Comparison of ENCODE assay signal across 10 cellular contexts in genomic region chrX:126165721-126166401, GRCh38. TPM values are rescaled to one million over a fixed set of nuclear protein-coding genes. Genes with fewer than 3 reads are reported as not detected.
DNase-seq lines count a peak whose midpoint lies in the region; ATAC-seq and TF ChIP-seq lines count a peak whose summit lies in the region.
"Had no signal": no experiment of that assay in that cellular context is flagged by ENCODE, and none has a peak within 500 bp of the region (broad histone marks: within the 10 kb centered on the region; RNA-seq: fewer than 3 reads in every experiment).

Gene DCAF12L2, minus strand, starts transcription at chrX:126166289. Its CDS starts 365 bp downstream, at chrX:126165924.

- H3K4me1 ChIP-seq in cardiac muscle cell (ENCODE audit: low read depth) (no peaks in the 10 kb centered on the region), trophoblast cell (ENCODE audit: control insufficient read depth in 1 of 2, insufficient read depth in 2 of 2, low read length in 2 of 2) (peaks cover 0 to 3% of the 10 kb centered on the region in 2 experiments)

- no peaks in the 10 kb centered on the region for H3K79me2 ChIP-seq in trophoblast cell (ENCODE audit: control insufficient read depth, insufficient read depth, low read length, poor library complexity)

- H2AK5ac ChIP-seq in trophoblast cell (ENCODE audit: low read length), result no peak within 1 kb of the TSS

- no peaks in the 10 kb centered on the region for H3K79me1 ChIP-seq in trophoblast cell (ENCODE audit: low read length)

- no peak within 1 kb of the TSS for H4K8ac ChIP-seq in trophoblast cell (ENCODE audit: low read depth, low read length)

- H3K27ac ChIP-seq in cardiac muscle cell (no peak within 1 kb of the TSS), trophoblast cell (ENCODE audit: low read depth, low read length) (no peak within 1 kb of the TSS)
- H3K27ac ChIP-seq: VCaP had no signal

- no peak for TF ChIP-seq CTCF in cardiac muscle cell (IDR thresholded peaks at IDR 0.05; ENCODE audit: low read depth, low read length)

- no peak within 1 kb of the TSS for H2AFZ ChIP-seq in trophoblast cell (ENCODE audit: insufficient read depth, low read length, poor library complexity)

- H3K27me3 ChIP-seq in cardiac muscle cell, result peaks cover 3% of the 10 kb centered on the region
- H3K27me3 ChIP-seq in trophoblast cell (ENCODE audit: insufficient read depth, low read length), result no peaks in the 10 kb centered on the region

- no peak within 1 kb of the TSS for H4K91ac ChIP-seq in trophoblast cell (ENCODE audit: low read depth, low read length)

- H2BK120ac ChIP-seq in trophoblast cell (ENCODE audit: insufficient read depth, low read length, poor library complexity), result no peak within 1 kb of the TSS

- H3K23ac ChIP-seq in trophoblast cell (ENCODE audit: low read length), result no peak within 1 kb of the TSS

- H2BK12ac ChIP-seq in trophoblast cell (ENCODE audit: low read length), result no peak within 1 kb of the TSS

- no peak within 1 kb of the TSS for H3K4ac ChIP-seq in trophoblast cell (ENCODE audit: low read depth, low read length)

- peak within 1 kb of the TSS; percentile 40 for H3K4me3 ChIP-seq in cardiac muscle cell
- H3K4me3 ChIP-seq in trophoblast cell (ENCODE audit: low read depth, low read length), result peak within 1 kb of the TSS; percentile 73

- H3K9me3 ChIP-seq in cardiac muscle cell (ENCODE audit: low read depth), result no peaks in the 10 kb centered on the region
- no peaks in the 10 kb centered on the region for H3K9me3 ChIP-seq in trophoblast cell (ENCODE audit: insufficient read depth, low read depth, low read length)

- H3K36me3 ChIP-seq in cardiac muscle cell (no peaks in the 10 kb centered on the region), trophoblast cell (ENCODE audit: control insufficient read depth in 1 of 2, insufficient read depth in 2 of 2, low read length in 2 of 2) (no peaks in the 10 kb centered on the region)

- peak within 1 kb of the TSS; percentile 63 for H3K4me2 ChIP-seq in trophoblast cell (ENCODE audit: low read length)

- no peak for ATAC-seq in HG03565 (IDR thresholded peaks at IDR 0.05; ENCODE audit: unreplicated experiment)

- no peak within 1 kb of the TSS for H3K9ac ChIP-seq in trophoblast cell (ENCODE audit: low read length)

- H4K12ac ChIP-seq in trophoblast cell (ENCODE audit: low read depth, low read length), result no peak within 1 kb of the TSS

- H3K18ac ChIP-seq in trophoblast cell (ENCODE audit: low read length), result no peak within 1 kb of the TSS

- H3K14ac ChIP-seq in trophoblast cell (ENCODE audit: low read length), result peak within 1 kb of the TSS; percentile 19

- no CpG with 5 or more reads among the region's 87 CpGs for WGBS in trophoblast cell (ENCODE audit: extremely low coverage, insufficient coverage, insufficient read length)

- no peak within 1 kb of the TSS for H2BK5ac ChIP-seq in trophoblast cell (ENCODE audit: low read depth, low read length, poor library complexity)

- DNase-seq in GM03348 (ENCODE audit: low spot score) (peak; percentile 21), NCI-H748 (lab: John Stamatoyannopoulos, UW; ENCODE audit: unreplicated experiment) (peak; percentile 76), cardiac muscle cell (ENCODE audit: low read depth in 1 of 2, low spot score in 1 of 2) (peak; percentile 0 to 28), trophoblast cell (no peak), inferior parietal cortex (ENCODE audit: extremely low spot score) (no peak), Kasumi-1 (lab: John Stamatoyannopoulos, UW) (no peak), mesenteric fat pad (ENCODE audit: low spot score) (no peak)
- DNase-seq: NCI-H1436 treated with DMSO at 0.1 percent for 48 hours had no signal

RNA-seq across cellular contexts. Expression of gene DCAF12L2, which starts in this region (rescaled TPM):
- total RNA-seq in cardiac muscle cell, result 0.99 and 2.1 TPM in 2 replicates
- polyA plus RNA-seq in cardiac muscle cell, result 0.10 TPM in 1 of 2 replicates, not detected in the other
- 0.08 and 0.10 TPM in 2 replicates for polyA plus RNA-seq in trophoblast cell (2013)
- not detected for total RNA-seq in mesenteric fat pad

Comparison
In these comparisons a context has a peak if more than half of its experiments do, and no peak if none do; other contexts are left out.
1. DNase-seq: peak in GM03348 (single experiment), NCI-H748 (single experiment) and cardiac muscle cell (2 of 2); none in trophoblast cell (0 of 2), inferior parietal cortex (single experiment), Kasumi-1 (0 of 2) and mesenteric fat pad (single experiment).